In genomic region chr12:47779301-47779942, GRCh38 we compare ENCODE assay signal across 8 cellular contexts. TPM values are rescaled to one million over a fixed set of nuclear protein-coding genes. Genes with fewer than 3 reads are reported as not detected.
DNase-seq lines count a peak whose midpoint lies in the region; ATAC-seq and TF ChIP-seq lines count a peak whose summit lies in the region.

No MANE protein-coding gene starts in this region.

- no peaks in the 10 kb centered on the region for H3K27me3 Mint-ChIP-seq in CD4-positive, alpha-beta T cell
- H3K27me3 Mint-ChIP-seq in activated CD8-positive, alpha-beta T cell treated with anti-CD3 and anti-CD28 coated beads, Interleukin-2, amount 10 ng/mL, durations not matched to agents 7 days and 5 days (ENCODE audit: low read depth): no peaks in the 10 kb centered on the region
- no peaks in the 10 kb centered on the region for H3K27me3 Mint-ChIP-seq in memory B cell

- no peaks in the 10 kb centered on the region for H3K27me3 ChIP-seq in CD4-positive, alpha-beta T cell (ENCODE audit: control insufficient read depth, insufficient read depth, low read length)
- no peaks in the 10 kb centered on the region for H3K27me3 ChIP-seq in effector memory CD4-positive, alpha-beta T cell (replicated peaks; ENCODE audit: control insufficient read depth, insufficient read depth, low read length, poor library complexity, severe bottlenecking)

- H3K4me3 Mint-ChIP-seq in CD4-positive, alpha-beta T cell: peak overlapping the region; percentile 26
- H3K4me3 Mint-ChIP-seq in activated CD8-positive, alpha-beta T cell treated with anti-CD3 and anti-CD28 coated beads, Interleukin-2, amount 10 ng/mL, durations not matched to agents 7 days and 5 days: no peak overlapping the region
- no peak overlapping the region for H3K4me3 Mint-ChIP-seq in memory B cell

- POLR2A ChIA-PET in CD4-positive, alpha-beta T cell (lab: Charles Lee): interaction anchor here (1.0 to 4.0 kb wide), 8 partner anchors 28 to 64 kb away, joined by 3 to 13 read pairs (median 5); partner anchors contain the start of gene HDAC7
- POLR2A ChIA-PET in activated CD8-positive, alpha-beta T cell treated with anti-CD3 and anti-CD28 coated beads, Interleukin-2, amount 10 ng/mL, durations not matched to agents 7 days and 5 days (lab: Charles Lee): interaction anchor here (0.6 to 1.4 kb wide), 3 partner anchors 24 to 34 kb away, joined by 3 to 5 read pairs (median 5); no protein-coding TSS in a partner anchor

- peaks cover 19% of the 10 kb centered on the region for H3K36me3 ChIP-seq in effector memory CD4-positive, alpha-beta T cell (ENCODE audit: control insufficient read depth, insufficient read depth, low read length)

- H3K4me1 Mint-ChIP-seq in CD4-positive, alpha-beta T cell (ENCODE audit: low read depth): peaks cover 20% of the 10 kb centered on the region
- H3K4me1 Mint-ChIP-seq in activated CD8-positive, alpha-beta T cell treated with anti-CD3 and anti-CD28 coated beads, Interleukin-2, amount 10 ng/mL, durations not matched to agents 7 days and 5 days (ENCODE audit: low read depth): peaks cover 44% of the 10 kb centered on the region
- peaks cover 27% of the 10 kb centered on the region for H3K4me1 Mint-ChIP-seq in memory B cell

- TF ChIP-seq CTCF in CD4-positive, alpha-beta T cell (IDR thresholded peaks at IDR 0.05): peak; percentile 86

- CTCF ChIA-PET in CD4-positive, alpha-beta T cell (lab: Charles Lee): interaction anchor here (0.6 to 4.7 kb wide), 24 partner anchors 11 to 128 kb away, joined by 3 to 31 read pairs (median 4); no protein-coding TSS in a partner anchor
- CTCF ChIA-PET in activated CD8-positive, alpha-beta T cell treated with anti-CD3 and anti-CD28 coated beads, Interleukin-2, amount 10 ng/mL, durations not matched to agents 7 days and 5 days (lab: Charles Lee): interaction anchor here (0.7 to 18.4 kb wide), 15 partner anchors 9 to 126 kb away, joined by 3 to 646 read pairs (median 4); partner anchors contain the start of gene VDR

- intact Hi-C loops in CD4-positive, alpha-beta T cell (cut with DNase I, micrococcal nuclease): loop anchor here (1.0 to 5.0 kb wide), 7 partner anchors 37 to 168 kb away; no protein-coding TSS in a partner anchor

- peak overlapping the region; percentile 61 for H3K27ac Mint-ChIP-seq in CD4-positive, alpha-beta T cell
- H3K27ac Mint-ChIP-seq in activated CD8-positive, alpha-beta T cell treated with anti-CD3 and anti-CD28 coated beads, Interleukin-2, amount 10 ng/mL, durations not matched to agents 7 days and 5 days: peak overlapping the region; percentile 47
- H3K27ac Mint-ChIP-seq in memory B cell: no peak overlapping the region

- ATAC-seq in CD4-positive, alpha-beta T cell (ENCODE audit: poor library complexity): peak; percentile 99
- ATAC-seq in GM19328 (IDR thresholded peaks at IDR 0.05; ENCODE audit: unreplicated experiment) (peak; percentile 73), HG03520 (IDR thresholded peaks at IDR 0.05; ENCODE audit: unreplicated experiment) (peak; percentile 89), memory B cell (ENCODE audit: low read depth) (peak; percentile 94)
- ATAC-seq in activated CD8-positive, alpha-beta T cell treated with anti-CD3 and anti-CD28 coated beads, Interleukin-2, amount 10 ng/mL, durations not matched to agents 7 days and 5 days: peak; percentile 91

- H3K4me1 ChIP-seq in effector memory CD4-positive, alpha-beta T cell (ENCODE audit: control insufficient read depth, insufficient read depth, low read length, poor library complexity, severe bottlenecking): no peaks in the 10 kb centered on the region

- H3K9me3 ChIP-seq in CD4-positive, alpha-beta T cell (ENCODE audit: control insufficient read depth, low read length): no peaks in the 10 kb centered on the region
- no peaks in the 10 kb centered on the region for H3K9me3 ChIP-seq in effector memory CD4-positive, alpha-beta T cell (ENCODE audit: control insufficient read depth, low read length)

- no peak overlapping the region for H3K27ac ChIP-seq in CD4-positive, alpha-beta T cell (ENCODE audit: low read depth, low read length)
- no peak overlapping the region for H3K27ac ChIP-seq in effector memory CD4-positive, alpha-beta T cell (ENCODE audit: insufficient read depth, low read length, poor library complexity, severe bottlenecking)

- H3K9me3 Mint-ChIP-seq in CD4-positive, alpha-beta T cell: no peaks in the 10 kb centered on the region
- H3K9me3 Mint-ChIP-seq in activated CD8-positive, alpha-beta T cell treated with anti-CD3 and anti-CD28 coated beads, Interleukin-2, amount 10 ng/mL, durations not matched to agents 7 days and 5 days (ENCODE audit: insufficient read depth): no peaks in the 10 kb centered on the region
- H3K9me3 Mint-ChIP-seq in memory B cell: no peaks in the 10 kb centered on the region

- DNase-seq in CD4-positive, alpha-beta T cell: peak; percentile 85 to 98 (median 92)
- DNase-seq in NCI-H82 treated with DMSO at 0.1 percent for 48 hours (lab: John Stamatoyannopoulos, UW; ENCODE audit: unreplicated experiment) (peak; percentile 34), memory B cell (ENCODE audit: low spot score in 2 of 2) (peak; percentile 93 to 94)
- DNase-seq in activated CD8-positive, alpha-beta T cell treated with anti-CD3 and anti-CD28 coated beads, Interleukin-2, amount 10 ng/mL, durations not matched to agents 7 days and 5 days: peak; percentile 94
- DNase-seq in effector memory CD4-positive, alpha-beta T cell: peak; percentile 74 to 85 (median 82)
- peak; percentile 86 to 93 for DNase-seq in stimulated activated CD8-positive, alpha-beta memory T cell treated with anti-CD3 and anti-CD28 coated beads, Interleukin-4, amount 100 ng/mL, for 1 hour (ENCODE audit: low read depth in 2 of 2, low spot score in 1 of 2)

- H3K36me3 Mint-ChIP-seq in CD4-positive, alpha-beta T cell (ENCODE audit: low read depth): peaks cover 18% of the 10 kb centered on the region
- H3K36me3 Mint-ChIP-seq in activated CD8-positive, alpha-beta T cell treated with anti-CD3 and anti-CD28 coated beads, Interleukin-2, amount 10 ng/mL, durations not matched to agents 7 days and 5 days (ENCODE audit: low read depth): peaks cover 15% of the 10 kb centered on the region
- peaks cover 3% of the 10 kb centered on the region for H3K36me3 Mint-ChIP-seq in memory B cell

- H3K4me3 ChIP-seq in effector memory CD4-positive, alpha-beta T cell (ENCODE audit: insufficient read depth, low read depth, low read length, poor library complexity, severe bottlenecking): no peak overlapping the region

RNA-seq across cellular contexts. Expression of gene SLC48A1, which starts 6.4 kb away (rescaled TPM):
- total RNA-seq in CD4-positive, alpha-beta T cell: 1 to 10 TPM; 4.5 to 5.8 TPM
- 1 to 10 TPM; 7.0 to 8.1 TPM for total RNA-seq in activated CD8-positive, alpha-beta T cell treated with anti-CD3 and anti-CD28 coated beads, Interleukin-2, amount 10 ng/mL, durations not matched to agents 7 days and 5 days

RNA-seq across cellular contexts. Expression of gene RAPGEF3, which starts 20.7 kb away (rescaled TPM):
- under 1 TPM; 0.17 to 0.33 TPM for total RNA-seq in CD4-positive, alpha-beta T cell
- total RNA-seq in activated CD8-positive, alpha-beta T cell treated with anti-CD3 and anti-CD28 coated beads, Interleukin-2, amount 10 ng/mL, durations not matched to agents 7 days and 5 days: under 1 TPM in 1 of 2 experiments, not detected in 1; 0.24 TPM

RNA-seq across cellular contexts. Expression of gene HDAC7, which starts 40.3 kb away (rescaled TPM):
- total RNA-seq in CD4-positive, alpha-beta T cell: 100 to 1,000 TPM; 116 to 122 TPM
- total RNA-seq in activated CD8-positive, alpha-beta T cell treated with anti-CD3 and anti-CD28 coated beads, Interleukin-2, amount 10 ng/mL, durations not matched to agents 7 days and 5 days: 100 to 1,000 TPM; 180 to 207 TPM

RNA-seq across cellular contexts. Expression of gene ENDOU, which starts 54.1 kb away (rescaled TPM):
- not detected for total RNA-seq in CD4-positive, alpha-beta T cell
- not detected for total RNA-seq in activated CD8-positive, alpha-beta T cell treated with anti-CD3 and anti-CD28 coated beads, Interleukin-2, amount 10 ng/mL, durations not matched to agents 7 days and 5 days

Comparison
In these comparisons a context has a peak if more than half of its experiments do, and no peak if none do; other contexts are left out.
1. DNase-seq: peak in every context shown above with its lines; median percentile 94 in activated CD8-positive, alpha-beta T cell treated with anti-CD3 and anti-CD28 coated beads, Interleukin-2, amount 10 ng/mL, durations not matched to agents 7 days and 5 days; 94 in memory B cell; 92 in CD4-positive, alpha-beta T cell; 90 in stimulated activated CD8-positive, alpha-beta memory T cell treated with anti-CD3 and anti-CD28 coated beads, Interleukin-4, amount 100 ng/mL, for 1 hour; 82 in effector memory CD4-positive, alpha-beta T cell; 34 in NCI-H82 treated with DMSO at 0.1 percent for 48 hours.